ENCODE assay signal across 15 cellular contexts in the genomic region with DNA sequence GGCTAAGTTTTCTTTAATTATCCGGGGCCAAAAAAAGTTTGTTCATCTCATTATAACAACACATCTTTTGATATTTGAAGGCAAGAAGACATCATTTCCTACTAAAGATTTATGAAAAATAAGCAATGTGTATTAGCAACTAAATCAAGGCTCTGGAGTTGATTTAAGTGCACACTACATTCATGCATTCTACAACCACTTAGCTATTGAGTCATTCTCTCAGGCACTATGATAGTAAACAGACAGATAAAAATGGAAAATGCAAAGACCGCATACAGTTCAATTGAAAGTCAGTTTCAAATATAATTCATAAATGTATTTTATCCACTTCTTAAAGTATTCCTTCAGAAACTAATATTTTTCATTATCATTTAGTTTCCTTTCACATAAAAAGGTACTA.
DNase-seq lines count a peak whose midpoint lies in the region; ATAC-seq and TF ChIP-seq lines count a peak whose summit lies in the region.
"Had no signal": no experiment of that assay in that cellular context is flagged by ENCODE, and none has a peak within 500 bp of the region (broad histone marks: within the 10 kb centered on the region; RNA-seq: fewer than 3 reads in every experiment).

No MANE protein-coding gene starts in this region.

- no peak overlapping the region for H3K9ac ChIP-seq in IMR-90 (ENCODE audit: low read depth, low read length)
- no peak overlapping the region for H3K9ac ChIP-seq in adipocyte (ENCODE audit: low read length)
- H3K9ac ChIP-seq: BLaER1 had no signal

- no peak overlapping the region for H3K23ac ChIP-seq in IMR-90 (ENCODE audit: low read depth, low read length)

- H3K27me3 ChIP-seq in IMR-90 (ENCODE audit: control insufficient read depth, insufficient read depth, low read length) (no peaks in the 10 kb centered on the region), adipocyte (replicated peaks; ENCODE audit: control insufficient read depth, insufficient read depth, low read length) (no peaks in the 10 kb centered on the region)
- H3K27me3 ChIP-seq: BLaER1 had no signal

- H2AK9ac ChIP-seq in IMR-90 (replicated peaks; ENCODE audit: low read depth, low read length, poor library complexity) = no peak overlapping the region

- H3K14ac ChIP-seq in IMR-90 (replicated peaks; ENCODE audit: low read depth, low read length) = no peak overlapping the region

- DNase-seq in IMR-90 (peak; percentile 52), adipocyte (ENCODE audit: low read depth) (peak; percentile 21), fibroblast of mammary gland (ENCODE audit: low read depth) (peak; percentile 11), renal cortical epithelial cell (ENCODE audit: low read depth) (peak; percentile 1), GM13977 (ENCODE audit: low spot score) (no peak)
- no peak for DNase-seq in central memory CD4-positive, alpha-beta T cell
- DNase-seq: 8988T; CD4-positive, alpha-beta memory T cell; DMS153; DMS79 treated with DMSO at 0.1 percent for 48 hours; GOT3; H9 had no signal

- H3K36me3 ChIP-seq in IMR-90 (ENCODE audit: control insufficient read depth, insufficient read depth, low read length) (no peaks in the 10 kb centered on the region), adipocyte (ENCODE audit: control insufficient read depth, insufficient read depth, low read length, severe bottlenecking) (no peaks in the 10 kb centered on the region)
- H3K36me3 ChIP-seq: BLaER1 had no signal

- intact Hi-C loops in IMR-90 (cut with micrococcal nuclease) = no loop called here

- no peak overlapping the region for H2BK15ac ChIP-seq in IMR-90 (ENCODE audit: low read depth, low read length)

- no peak overlapping the region for H4K5ac ChIP-seq in IMR-90 (ENCODE audit: low read depth, low read length)

- no peak overlapping the region for H3K18ac ChIP-seq in IMR-90 (ENCODE audit: low read depth, low read length)

- dilution Hi-C loops in IMR-90 (cut with HindIII; ENCODE audit: low sequenced_read_pairs, unreplicated experiment) = no loop called here

- no peak overlapping the region for H4K8ac ChIP-seq in IMR-90 (ENCODE audit: low read depth in 2 of 2, low read length in 2 of 2)

- no peak overlapping the region for H2AK5ac ChIP-seq in IMR-90 (ENCODE audit: low read depth, low read length)

- TF ChIP-seq RAD21 in IMR-90 (IDR thresholded peaks at IDR 0.05; ENCODE audit: low read length) = no peak

- H3K4me3 ChIP-seq in IMR-90 (ENCODE audit: insufficient read depth, low read depth, low read length) = no peak overlapping the region
- H3K4me3 ChIP-seq in adipocyte (ENCODE audit: low read length) = no peak overlapping the region
- H3K4me3 ChIP-seq in fibroblast of mammary gland (ENCODE audit: control insufficient read depth, low read depth, low read length) = no peak overlapping the region
- H3K4me3 ChIP-seq: BLaER1, GM12878 had no signal

- no peaks in the 10 kb centered on the region for H4K20me1 ChIP-seq in IMR-90 (ENCODE audit: insufficient read depth, low read length)
- H4K20me1 ChIP-seq: BLaER1 had no signal

- H4K91ac ChIP-seq in IMR-90 (ENCODE audit: insufficient read depth, low read depth, low read length) = no peak overlapping the region

- H3K4me1 ChIP-seq in IMR-90 (ENCODE audit: control insufficient read depth, insufficient read depth, low read length) = no peaks in the 10 kb centered on the region
- no peaks in the 10 kb centered on the region for H3K4me1 ChIP-seq in adipocyte (ENCODE audit: control insufficient read depth, insufficient read depth, low read length)
- H3K4me1 ChIP-seq: BLaER1 had no signal

- no peak overlapping the region for H2BK5ac ChIP-seq in IMR-90 (ENCODE audit: low read depth, low read length, poor library complexity, severe bottlenecking)

- no peaks in the 10 kb centered on the region for H3K9me3 ChIP-seq in IMR-90 (ENCODE audit: control insufficient read depth, insufficient read depth, low read length)
- H3K9me3 ChIP-seq in adipocyte (ENCODE audit: control insufficient read depth, low read length) = no peaks in the 10 kb centered on the region
- H3K9me3 ChIP-seq: BLaER1 had no signal

- CTCF ChIA-PET in IMR-90 (lab: Yijun Ruan, JAX) = no interaction called here

- no peaks in the 10 kb centered on the region for H3K79me1 ChIP-seq in IMR-90 (ENCODE audit: low read depth in 1 of 2, low read length in 2 of 2)

- TF ChIP-seq CTCF in IMR-90 (conservative IDR thresholded peaks at IDR 0.05; ENCODE audit: low read depth, low read length) = no peak
- TF ChIP-seq CTCF in fibroblast of mammary gland (conservative IDR thresholded peaks at IDR 0.05; ENCODE audit: control insufficient read depth, insufficient read depth, low read depth, low read length) = no peak
- no peak for TF ChIP-seq CTCF in GM13977 (IDR thresholded peaks at IDR 0.05; ENCODE audit: extremely low read depth, insufficient read depth, missing control alignments)

- in situ Hi-C loops in IMR-90 (cut with MboI; ENCODE audit: low sequenced_read_pairs) (no loop called here), GM13977 (cut with MboI; ENCODE audit: low pct_unique_long_range_greater_than_20kb, low sequenced_read_pairs, unreplicated experiment) (no loop called here)

- no TSS peak for BruUV-seq in IMR-90 (replicated peaks; lab: Mats Ljungman, UMichigan)

- no peak overlapping the region for H3K4ac ChIP-seq in IMR-90 (ENCODE audit: low read depth, low read length)

- WGBS in IMR-90 (ENCODE audit: extremely low coverage in 2 of 2, insufficient read length in 1 of 2), 2 experiments = no CpG with 5 or more reads among the region's 2 CpGs

- no peak for TF ChIP-seq POLR2A in IMR-90 (IDR thresholded peaks at IDR 0.05; ENCODE audit: low read depth, low read length)

- H3K56ac ChIP-seq in IMR-90 (ENCODE audit: extremely low read depth, insufficient read depth, low read length) = no peak overlapping the region

- H3K9me1 ChIP-seq in IMR-90 (ENCODE audit: insufficient read depth, low read length) = no peaks in the 10 kb centered on the region

- peak; percentile 57; the same call in 1 of the 2 replicates for ATAC-seq in IMR-90 (ENCODE audit: low read depth)
- ATAC-seq in GM21786 (IDR thresholded peaks at IDR 0.05; ENCODE audit: unreplicated experiment) = no peak
- ATAC-seq: GM12878 had no signal

- no peak overlapping the region for H2BK20ac ChIP-seq in IMR-90 (ENCODE audit: low read depth, low read length)

- no peak overlapping the region for H2BK120ac ChIP-seq in IMR-90 (ENCODE audit: low read depth, low read length)

- H3K27ac ChIP-seq in IMR-90 (ENCODE audit: insufficient read depth, low read length) = no peak overlapping the region
- H3K27ac ChIP-seq: BLaER1 had no signal

- no peak overlapping the region for H3K4me2 ChIP-seq in IMR-90 (ENCODE audit: low read depth, low read length)
- H3K4me2 ChIP-seq: BLaER1 had no signal

- POLR2A ChIA-PET in IMR-90 (lab: Charles Lee; ENCODE audit: unreplicated experiment) = no interaction called here

- H2AFZ ChIP-seq in IMR-90 (replicated peaks; ENCODE audit: low read length, poor library complexity) = no peak overlapping the region

TF ChIP-seq in IMR-90, 13 proteins besides CTCF, POLR2A, EP300 and RAD21:
- TF ChIP-seq FOS (IDR thresholded peaks at IDR 0.05; ENCODE audit: low read depth, low read length) (no peak), CEBPB (IDR thresholded peaks at IDR 0.05; ENCODE audit: low read depth, low read length) (no peak), SMC3 (IDR thresholded peaks at IDR 0.05; ENCODE audit: low read depth, low read length) (no peak), MXI1 (IDR thresholded peaks at IDR 0.05; ENCODE audit: borderline replicate concordance, low read depth, low read length) (no peak), MAFK (IDR thresholded peaks at IDR 0.05; ENCODE audit: low read depth, low read length) (no peak), RCOR1 (IDR thresholded peaks at IDR 0.05; ENCODE audit: insufficient replicate concordance, low read length) (no peak), MAZ (IDR thresholded peaks at IDR 0.05; ENCODE audit: borderline replicate concordance, low read depth, low read length) (no peak), NFE2L2 (IDR thresholded peaks at IDR 0.05; ENCODE audit: low read depth, low read length) (no peak), RFX5 (IDR thresholded peaks at IDR 0.05; ENCODE audit: low read depth, low read length) (no peak), BHLHE40 (IDR thresholded peaks at IDR 0.05; ENCODE audit: low read depth, low read length) (no peak), CHD1 (IDR thresholded peaks at IDR 0.05; ENCODE audit: low read depth, low read length) (no peak)
- TF ChIP-seq, protein P1, sequence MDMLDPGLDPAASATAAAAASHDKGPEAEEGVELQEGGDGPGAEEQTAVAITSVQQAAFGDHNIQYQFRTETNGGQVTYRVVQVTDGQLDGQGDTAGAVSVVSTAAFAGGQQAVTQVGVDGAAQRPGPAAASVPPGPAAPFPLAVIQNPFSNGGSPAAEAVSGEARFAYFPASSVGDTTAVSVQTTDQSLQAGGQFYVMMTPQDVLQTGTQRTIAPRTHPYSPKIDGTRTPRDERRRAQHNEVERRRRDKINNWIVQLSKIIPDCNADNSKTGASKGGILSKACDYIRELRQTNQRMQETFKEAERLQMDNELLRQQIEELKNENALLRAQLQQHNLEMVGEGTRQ (IDR thresholded peaks at IDR 0.05; ENCODE audit: low read depth, low read length) = no peak
- TF ChIP-seq, protein P2, sequence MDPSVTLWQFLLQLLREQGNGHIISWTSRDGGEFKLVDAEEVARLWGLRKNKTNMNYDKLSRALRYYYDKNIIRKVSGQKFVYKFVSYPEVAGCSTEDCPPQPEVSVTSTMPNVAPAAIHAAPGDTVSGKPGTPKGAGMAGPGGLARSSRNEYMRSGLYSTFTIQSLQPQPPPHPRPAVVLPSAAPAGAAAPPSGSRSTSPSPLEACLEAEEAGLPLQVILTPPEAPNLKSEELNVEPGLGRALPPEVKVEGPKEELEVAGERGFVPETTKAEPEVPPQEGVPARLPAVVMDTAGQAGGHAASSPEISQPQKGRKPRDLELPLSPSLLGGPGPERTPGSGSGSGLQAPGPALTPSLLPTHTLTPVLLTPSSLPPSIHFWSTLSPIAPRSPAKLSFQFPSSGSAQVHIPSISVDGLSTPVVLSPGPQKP (IDR thresholded peaks at IDR 0.05; ENCODE audit: borderline replicate concordance, low read depth, low read length) = no peak

Comparison
In these comparisons a context has a peak if more than half of its experiments do, and no peak if none do; other contexts are left out.
1. DNase-seq: peak in IMR-90 (single experiment), adipocyte (single experiment), fibroblast of mammary gland (single experiment) and renal cortical epithelial cell (single experiment); none in GM13977 (single experiment) and central memory CD4-positive, alpha-beta T cell (single experiment).